In the genomic region with DNA sequence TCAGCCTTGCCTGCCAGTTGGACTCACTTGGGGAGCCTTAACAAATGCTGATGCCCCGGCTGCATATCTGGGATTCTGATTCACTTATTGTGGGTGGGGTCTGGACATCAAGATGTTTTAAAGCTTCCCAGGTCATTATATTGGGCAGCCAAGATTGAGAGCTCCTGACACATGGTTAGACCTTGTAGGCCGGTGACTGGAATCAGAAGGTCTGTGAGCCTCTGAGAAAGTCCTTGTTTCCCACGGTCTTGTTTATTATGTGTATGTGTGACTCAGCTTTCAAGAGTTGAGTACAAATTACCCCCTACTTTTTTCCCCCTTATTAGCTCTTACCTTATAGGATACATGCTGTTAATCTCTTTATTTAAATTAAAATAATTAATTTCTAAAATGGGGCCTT, we compare ENCODE assay signal across 17 cellular contexts.
A peak's percentile ranks its signal among the peaks of the same experiment; 100 is the strongest.
DNase-seq lines count a peak whose midpoint lies in the region; ATAC-seq, FAIRE-seq and TF ChIP-seq lines count a peak whose summit lies in the region.
"Had no signal": no experiment of that assay in that cellular context is flagged by ENCODE, and none has a peak within 500 bp of the region (broad histone marks: within the 10 kb centered on the region; RNA-seq: fewer than 3 reads in every experiment).

No MANE protein-coding gene starts in this region.

- TF ChIP-seq CTCF in astrocyte (IDR thresholded peaks at IDR 0.05; ENCODE audit: insufficient read depth, low read depth, low read length) (no peak), gastroesophageal sphincter (IDR thresholded peaks at IDR 0.05) (no peak)

- TF ChIP-seq POLR2A in gastroesophageal sphincter (IDR thresholded peaks at IDR 0.05) (no peak), GM12891 (IDR thresholded peaks at IDR 0.05; ENCODE audit: low read depth, low read length) (no peak)

- H3K36me3 ChIP-seq in astrocyte (ENCODE audit: insufficient read depth, low read length) (peaks cover 21% of the 10 kb centered on the region), gastroesophageal sphincter (peaks cover 0 to 92% of the 10 kb centered on the region in 2 donors)

- WGBS in gastroesophageal sphincter (ENCODE audit: low coverage in 1 of 2), 2 donors, result 58% methylated on average over 2 of the region's 3 CpGs; no CpG with 5 or more reads in 1 of the 2 donors

- FAIRE-seq in astrocyte (lab: Jason Lieb, UNC) (no peak), GM12891 (lab: Jason Lieb, UNC) (no peak)
- FAIRE-seq: GM12892 had no signal

- peaks cover 30% of the 10 kb centered on the region for H3K36me3 Mint-ChIP-seq in astrocyte (ENCODE audit: low read depth, unreplicated experiment)

- TF ChIP-seq EP300 in gastroesophageal sphincter (IDR thresholded peaks at IDR 0.05), result no peak

- H3K27ac ChIP-seq in astrocyte (ENCODE audit: low read depth, low read length) (no peak overlapping the region), gastroesophageal sphincter (peak overlapping the region in 3 of 4 donors; percentile 1 to 55 (median 46))

- H3K27ac Mint-ChIP-seq in astrocyte (ENCODE audit: unreplicated experiment), result no peak overlapping the region

- no peak overlapping the region for H2AFZ ChIP-seq in astrocyte (ENCODE audit: low read depth, low read length)

- H3K27me3 ChIP-seq in astrocyte (ENCODE audit: insufficient read depth, low read length) (no peaks in the 10 kb centered on the region), gastroesophageal sphincter (no peaks in the 10 kb centered on the region)

- DNase-seq in HCEC 1CT, result peak; percentile 22
- DNase-seq in astrocyte (ENCODE audit: low read depth), result peak; percentile 35
- DNase-seq in GM12891 (ENCODE audit: insufficient read length, low spot score), result no peak
- DNase-seq in left cardiac atrium, result no peak
- DNase-seq: C1 segment of cervical spinal cord, DMS153, GOT3, Kasumi-1, NCI-H1930, NCI-H2171, NCI-H774, Right ventricle myocardium superior had no signal

- no peak overlapping the region for H3K4me3 Mint-ChIP-seq in astrocyte (ENCODE audit: unreplicated experiment)

- no peaks in the 10 kb centered on the region for H3K79me2 ChIP-seq in astrocyte (ENCODE audit: insufficient read depth, low read length)

- ATAC-seq in gastroesophageal sphincter (no peak), left cardiac atrium (no peak), HG03460 (IDR thresholded peaks at IDR 0.05; ENCODE audit: unreplicated experiment) (no peak), HG02852 (IDR thresholded peaks at IDR 0.05; ENCODE audit: unreplicated experiment) (no peak)
- ATAC-seq: SK-N-SH treated with all-trans-retinoic acid at 6 μM for 48 hours had no signal

- no peaks in the 10 kb centered on the region for H3K9me3 Mint-ChIP-seq in astrocyte (ENCODE audit: unreplicated experiment)

- H3K9ac ChIP-seq in astrocyte (ENCODE audit: low read length), result no peak overlapping the region

- H3K4me3 ChIP-seq in astrocyte (ENCODE audit: insufficient read depth, low read depth, low read length), result no peak overlapping the region
- no peak overlapping the region for H3K4me3 ChIP-seq in gastroesophageal sphincter

- no peaks in the 10 kb centered on the region for H3K4me1 ChIP-seq in astrocyte (ENCODE audit: insufficient read depth, low read length)
- peaks cover 0 to 36% (median 0%) of the 10 kb centered on the region in 3 donors for H3K4me1 ChIP-seq in gastroesophageal sphincter

- H3K4me2 ChIP-seq in astrocyte (ENCODE audit: low read length), result no peak overlapping the region

- H3K9me3 ChIP-seq in astrocyte (ENCODE audit: insufficient read depth, low read depth, low read length) (no peaks in the 10 kb centered on the region), gastroesophageal sphincter (no peaks in the 10 kb centered on the region)

- peaks cover 18% of the 10 kb centered on the region for H4K20me1 ChIP-seq in astrocyte (ENCODE audit: insufficient read depth, low read length)

- intact Hi-C loops in left cardiac atrium (cut with DNase I), result loop anchor here in 1 of 2 donors (10.0 kb wide), 1 partner anchor 98 kb away; no protein-coding TSS in a partner anchor

- H3K27me3 Mint-ChIP-seq in astrocyte (ENCODE audit: low read depth, unreplicated experiment), result no peaks in the 10 kb centered on the region

- no peaks in the 10 kb centered on the region for H3K4me1 Mint-ChIP-seq in astrocyte (ENCODE audit: low read depth, unreplicated experiment)

TF ChIP-seq in GM12891, 5 proteins besides CTCF, POLR2A, EP300 and RAD21:
- TF ChIP-seq POU2F2 (IDR thresholded peaks at IDR 0.05; ENCODE audit: low read depth, low read length) (no peak), POLR2AphosphoS5 (IDR thresholded peaks at IDR 0.05; ENCODE audit: low read depth, low read length) (no peak), PAX5 (IDR thresholded peaks at IDR 0.05; ENCODE audit: insufficient read depth, low read length, severe bottlenecking) (no peak), TAF1 (IDR thresholded peaks at IDR 0.05; ENCODE audit: low read depth, low read length) (no peak), SPI1 (IDR thresholded peaks at IDR 0.05; ENCODE audit: low read depth, low read length) (no peak)

Comparison
In these comparisons a context has a peak if more than half of its experiments do, and no peak if none do; other contexts are left out.
1. DNase-seq: peak in HCEC 1CT (single experiment) and astrocyte (single experiment); none in GM12891 (single experiment) and left cardiac atrium (single experiment).